Comparison of ENCODE assay signal across 16 cellular contexts in the genomic region with DNA sequence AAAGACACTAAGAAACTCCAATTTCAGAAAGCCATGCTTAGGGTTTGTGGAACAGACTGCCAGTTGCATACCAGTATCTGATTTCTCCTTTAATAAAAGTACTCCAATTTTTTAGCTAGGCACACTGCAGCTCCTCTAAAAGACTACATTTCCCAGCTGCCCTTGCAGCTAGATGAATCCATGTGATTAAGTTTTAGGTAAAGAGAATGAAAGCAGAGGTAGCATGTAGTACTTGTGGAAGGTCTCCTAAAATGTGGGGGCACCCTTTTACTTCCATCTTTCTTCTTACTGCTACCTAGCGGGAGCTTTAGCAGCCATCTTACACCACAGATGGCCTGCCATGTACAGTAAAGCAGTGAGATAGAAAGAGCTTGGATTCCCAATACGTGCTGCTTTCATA.
"Had no signal": no experiment of that assay in that cellular context is flagged by ENCODE, and none has a peak within 500 bp of the region (broad histone marks: within the 10 kb centered on the region; RNA-seq: fewer than 3 reads in every experiment).

No MANE protein-coding gene starts in this region.

- H3K36me3 ChIP-seq: colonic mucosa, sigmoid colon had no signal

- H3K27me3 ChIP-seq: colonic mucosa, sigmoid colon had no signal

- H3K4me1 Mint-ChIP-seq: natural killer cell, neural crest cell had no signal

- H3K4me1 ChIP-seq: colonic mucosa, foreskin keratinocyte, sigmoid colon had no signal

- H3K36me3 Mint-ChIP-seq: natural killer cell had no signal

- H3K9me3 ChIP-seq: colonic mucosa, mucosa of descending colon had no signal

- H3K4me3 ChIP-seq: colonic mucosa, lung, mucosa of descending colon, sigmoid colon, skin epidermis had no signal

- ATAC-seq: foreskin keratinocyte, left colon, left ventricle myocardium superior, mucosa of descending colon, natural killer cell had no signal

- DNase-seq: colonic mucosa; dermis blood vessel endothelial cell; erythroblast; foreskin keratinocyte; left colon; left ventricle myocardium superior; mucosa of descending colon; natural killer cell; posterior cingulate gyrus; sigmoid colon; stimulated activated CD4-positive, alpha-beta T cell treated with anti-CD3 and anti-CD28 coated beads, Interleukin-2, amount 100 ng/mL, for 48 hours; stimulated activated naive CD4-positive, alpha-beta T cell treated with Interleukin-2 at 50 U/mL for 16 hours; trophoblast cell had no signal

- H3K27ac Mint-ChIP-seq: natural killer cell had no signal

- H3K4me3 Mint-ChIP-seq: natural killer cell, neural crest cell had no signal

- H3K27ac ChIP-seq: colonic mucosa, foreskin keratinocyte, sigmoid colon, skin epidermis had no signal
